19 cellular contexts compared by ENCODE assay signal in genomic region chr1:41582004-41582325, GRCh38.
"Had no signal": no experiment of that assay in that cellular context is flagged by ENCODE, and none has a peak within 500 bp of the region (broad histone marks: within the 10 kb centered on the region; RNA-seq: fewer than 3 reads in every experiment).

No MANE protein-coding gene starts in this region.

- H3K27me3 ChIP-seq: ascending aorta had no signal

- H3K9me3 ChIP-seq: ascending aorta had no signal

- H3K4me1 ChIP-seq: ascending aorta had no signal

- H3K36me3 ChIP-seq: ascending aorta had no signal

- DNase-seq: activated CD4-positive, alpha-beta T cell treated with anti-CD3 and anti-CD28 coated beads, Interleukin-2, amount 10 ng/mL, durations not matched to agents 7 days and 5 days; activated CD4-positive, CD25-positive, alpha-beta regulatory T cell treated with anti-CD3 and anti-CD28 coated beads, Interleukin-2, amount 50 U/mL, for 72 hours; activated CD8-positive, alpha-beta T cell treated with anti-CD3 and anti-CD28 coated beads for 36 hours; activated naive CD8-positive, alpha-beta T cell treated with anti-CD3 and anti-CD28 coated beads, Interleukin-2, amount 50 U/mL, for 24 hours; amniotic stem cell; NCI-H1105 treated with DMSO at 0.1 percent for 48 hours; NCI-H1436 treated with DMSO at 0.1 percent for 48 hours; NCI-H187; NCI-H2081; NCI-H446; NCI-H524; PC-3; SHP77 treated with DMSO at 0.1 percent for 48 hours had no signal

- H3K27ac Mint-ChIP-seq: activated CD4-positive, alpha-beta T cell treated with anti-CD3 and anti-CD28 coated beads, Interleukin-2, amount 10 ng/mL, durations not matched to agents 7 days and 5 days; activated CD8-positive, alpha-beta T cell treated with anti-CD3 and anti-CD28 coated beads for 36 hours; activated naive CD4-positive, alpha-beta T cell treated with anti-CD3 and anti-CD28 coated beads, Interleukin-2, amount 50 U/mL, for 24 hours; brain; T-helper 1 cell treated with Interleukin-12 subunit alpha and Interleukin-12 subunit beta and Interleukin-4 antibody, amounts not matched to agents 30 μg/mL and 1 μg/mL, for 36 hours; WTC11 had no signal

- ATAC-seq: activated CD8-positive, alpha-beta T cell treated with anti-CD3 and anti-CD28 coated beads for 36 hours; activated naive CD8-positive, alpha-beta T cell treated with anti-CD3 and anti-CD28 coated beads, Interleukin-2, amount 50 U/mL, for 24 hours; K562; PC-3; WTC11 had no signal

- H3K27ac ChIP-seq: ascending aorta had no signal

- H3K4me3 Mint-ChIP-seq: activated CD4-positive, alpha-beta T cell treated with anti-CD3 and anti-CD28 coated beads, Interleukin-2, amount 10 ng/mL, durations not matched to agents 7 days and 5 days; activated CD8-positive, alpha-beta T cell treated with anti-CD3 and anti-CD28 coated beads for 36 hours; activated naive CD4-positive, alpha-beta T cell treated with anti-CD3 and anti-CD28 coated beads, Interleukin-2, amount 50 U/mL, for 24 hours; activated naive CD8-positive, alpha-beta T cell treated with anti-CD3 and anti-CD28 coated beads, Interleukin-2, amount 50 U/mL, for 24 hours; brain; T-helper 1 cell treated with Interleukin-12 subunit alpha and Interleukin-12 subunit beta and Interleukin-4 antibody, amounts not matched to agents 30 μg/mL and 1 μg/mL, for 36 hours; WTC11 had no signal

- H3K4me3 ChIP-seq: ascending aorta, K562 had no signal

- H3K9me3 Mint-ChIP-seq: activated CD4-positive, alpha-beta T cell treated with anti-CD3 and anti-CD28 coated beads, Interleukin-2, amount 10 ng/mL, durations not matched to agents 7 days and 5 days; activated CD8-positive, alpha-beta T cell treated with anti-CD3 and anti-CD28 coated beads for 36 hours; activated naive CD4-positive, alpha-beta T cell treated with anti-CD3 and anti-CD28 coated beads, Interleukin-2, amount 50 U/mL, for 24 hours; activated naive CD8-positive, alpha-beta T cell treated with anti-CD3 and anti-CD28 coated beads, Interleukin-2, amount 50 U/mL, for 24 hours; T-helper 1 cell treated with Interleukin-12 subunit alpha and Interleukin-12 subunit beta and Interleukin-4 antibody, amounts not matched to agents 30 μg/mL and 1 μg/mL, for 36 hours had no signal

- H3K27me3 Mint-ChIP-seq: activated CD4-positive, alpha-beta T cell treated with anti-CD3 and anti-CD28 coated beads, Interleukin-2, amount 10 ng/mL, durations not matched to agents 7 days and 5 days; activated CD8-positive, alpha-beta T cell treated with anti-CD3 and anti-CD28 coated beads for 36 hours; activated naive CD4-positive, alpha-beta T cell treated with anti-CD3 and anti-CD28 coated beads, Interleukin-2, amount 50 U/mL, for 24 hours; activated naive CD8-positive, alpha-beta T cell treated with anti-CD3 and anti-CD28 coated beads, Interleukin-2, amount 50 U/mL, for 24 hours; brain had no signal

- H3K4me1 Mint-ChIP-seq: brain, WTC11 had no signal
